Comparison of ENCODE assay signal across 8 cellular contexts in the genomic region with DNA sequence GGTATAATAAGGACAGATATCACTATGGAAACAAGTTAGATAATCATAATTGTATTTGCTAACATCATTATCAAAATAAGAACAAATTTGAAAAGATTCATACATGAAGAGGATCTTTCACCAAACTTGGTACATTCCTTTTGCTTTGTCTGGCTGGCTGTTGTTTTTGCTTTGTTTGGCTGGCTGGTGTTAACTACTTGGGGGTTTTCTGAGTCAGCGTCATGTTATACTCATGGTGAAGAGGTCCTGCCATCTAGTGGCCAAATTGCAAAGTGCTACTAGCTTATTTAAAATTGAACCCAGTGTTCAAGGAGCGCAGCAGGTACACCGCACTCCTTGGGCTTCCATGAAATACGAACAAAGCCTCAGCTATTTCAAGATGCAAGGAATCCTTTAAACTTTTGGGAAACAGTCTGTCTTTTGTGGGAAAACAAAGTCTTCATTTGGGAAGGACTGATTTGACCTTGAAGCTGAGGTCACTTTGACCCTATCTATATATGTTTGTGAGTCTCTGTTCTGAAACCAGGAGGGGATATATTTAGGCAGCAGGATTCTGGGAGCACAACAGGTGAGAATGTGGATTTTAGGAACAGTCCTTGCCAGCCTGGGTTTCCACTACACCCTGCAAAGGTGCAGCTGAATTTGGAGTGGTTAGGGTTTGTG.
A peak's percentile ranks its signal among the peaks of the same experiment; 100 is the strongest.
DNase-seq lines count a peak whose midpoint lies in the region; ATAC-seq and TF ChIP-seq lines count a peak whose summit lies in the region.

No MANE protein-coding gene starts in this region.

- TF ChIP-seq POLR2A in prostate gland (IDR thresholded peaks at IDR 0.05), result no peak

- no peaks in the 10 kb centered on the region for H3K9me3 ChIP-seq in prostate gland

- peak; percentile 82 for DNase-seq in EH (ENCODE audit: low read depth)
- peak; percentile 15 for DNase-seq in NCI-H526 treated with DMSO at 0.1 percent for 48 hours (lab: John Stamatoyannopoulos, UW)
- peak; percentile 21 for DNase-seq in activated naive CD4-positive, alpha-beta T cell treated with anti-CD3 and anti-CD28 coated beads, Interleukin-2, amount 50 U/mL, for 16 hours
- peak in 39 of 42 donors; percentile 2 to 86 (median 53) for DNase-seq in head of caudate nucleus
- peak; percentile 21 for DNase-seq in prostate gland (ENCODE audit: low spot score)
- DNase-seq in NK-92 (lab: John Stamatoyannopoulos, UW; ENCODE audit: unreplicated experiment), result no peak

- TF ChIP-seq CTCF in prostate gland (IDR thresholded peaks at IDR 0.05), result peak in 3 of 4 experiments; percentile 45 to 58 (median 54)

- ATAC-seq in GM21381 (IDR thresholded peaks at IDR 0.05; ENCODE audit: unreplicated experiment) (peak; percentile 86), HG03575 (IDR thresholded peaks at IDR 0.05; ENCODE audit: extremely low read depth, insufficient number of reproducible peaks, low FRiP score, unreplicated experiment) (peak; percentile 95)

- intact Hi-C loops in head of caudate nucleus (cut with DNase I) (no loop called here), prostate gland (cut with DNase I) (loop anchor here (5.0 kb wide), 1 partner anchor 38 kb away; no protein-coding TSS in a partner anchor)

- H3K4me3 ChIP-seq in prostate gland, result no peak overlapping the region

- H3K27me3 ChIP-seq in prostate gland (replicated peaks; ENCODE audit: insufficient read depth), result no peaks in the 10 kb centered on the region

- 3% methylated on average over 4 of the region's 4 CpGs for WGBS in prostate gland

- H3K27ac ChIP-seq in prostate gland, result no peak overlapping the region

- H3K4me1 ChIP-seq in prostate gland (replicated peaks), result no peaks in the 10 kb centered on the region

- no peaks in the 10 kb centered on the region for H3K36me3 ChIP-seq in prostate gland
